Comparison of ENCODE assay signal across 18 cellular contexts in the genomic region with DNA sequence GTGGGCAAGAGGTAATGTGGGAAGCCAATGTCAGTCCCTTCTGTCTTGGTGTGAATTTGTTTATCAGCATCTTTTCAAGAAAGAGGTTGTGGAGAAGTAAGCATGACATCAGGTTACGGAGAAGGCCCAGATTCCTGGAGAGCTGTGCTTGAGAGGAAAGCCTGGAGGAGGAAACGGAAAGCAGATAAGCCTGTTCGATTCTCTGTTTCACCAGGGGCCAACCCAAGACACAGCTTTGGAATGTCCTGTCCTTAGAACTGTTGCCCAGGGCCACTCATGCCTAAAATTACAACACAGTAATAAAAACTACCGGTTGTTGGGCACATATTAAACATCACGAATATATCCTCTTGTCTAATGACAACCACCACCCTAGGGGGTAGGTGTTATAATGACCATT.
"Had no signal": no experiment of that assay in that cellular context is flagged by ENCODE, and none has a peak within 500 bp of the region (broad histone marks: within the 10 kb centered on the region; RNA-seq: fewer than 3 reads in every experiment).

No MANE protein-coding gene starts in this region.

- ATAC-seq: activated CD8-positive, alpha-beta T cell treated with anti-CD3 and anti-CD28 coated beads, Interleukin-2, amount 10 ng/mL, durations not matched to agents 7 days and 5 days; left lobe of liver; pancreas; stimulated activated memory B cell treated with anti-CD40 and anti-IgM and Interleukin-4, amounts not matched to agents 10 μg/mL and 1 μg/mL and 100 μg/mL, for 72 hours had no signal

- H3K27me3 ChIP-seq: neural progenitor cell, pancreas, tibial artery had no signal

- DNase-seq: activated CD8-positive, alpha-beta memory T cell treated with anti-CD3 and anti-CD28 coated beads, Interleukin-2, amount 50 U/mL, for 48 hours; activated CD8-positive, alpha-beta T cell treated with anti-CD3 and anti-CD28 coated beads, Interleukin-2, amount 10 ng/mL, durations not matched to agents 7 days and 5 days; activated naive CD4-positive, alpha-beta T cell; aorta; effector CD8-positive, alpha-beta T cell; immature natural killer cell; pancreas; T-helper 1 cell; tibial artery had no signal

- FAIRE-seq: bronchial epithelial cell, pancreas had no signal

- H3K4me3 ChIP-seq: coronary artery, neural progenitor cell, pancreas, SK-N-MC, smooth muscle cell, tibial artery had no signal

- H3K27ac ChIP-seq: epithelial cell of prostate, neural progenitor cell, pancreas, SK-N-MC, tibial artery, VCaP had no signal

- H3K36me3 ChIP-seq: neural progenitor cell, pancreas had no signal

- H3K9ac ChIP-seq: neural progenitor cell had no signal

- H3K9me3 ChIP-seq: pancreas, tibial artery had no signal

- H2AFZ ChIP-seq: neural progenitor cell had no signal

- H3K4me2 ChIP-seq: neural progenitor cell, smooth muscle cell had no signal
